Comparison of ENCODE assay signal across 7 cellular contexts in the genomic region with DNA sequence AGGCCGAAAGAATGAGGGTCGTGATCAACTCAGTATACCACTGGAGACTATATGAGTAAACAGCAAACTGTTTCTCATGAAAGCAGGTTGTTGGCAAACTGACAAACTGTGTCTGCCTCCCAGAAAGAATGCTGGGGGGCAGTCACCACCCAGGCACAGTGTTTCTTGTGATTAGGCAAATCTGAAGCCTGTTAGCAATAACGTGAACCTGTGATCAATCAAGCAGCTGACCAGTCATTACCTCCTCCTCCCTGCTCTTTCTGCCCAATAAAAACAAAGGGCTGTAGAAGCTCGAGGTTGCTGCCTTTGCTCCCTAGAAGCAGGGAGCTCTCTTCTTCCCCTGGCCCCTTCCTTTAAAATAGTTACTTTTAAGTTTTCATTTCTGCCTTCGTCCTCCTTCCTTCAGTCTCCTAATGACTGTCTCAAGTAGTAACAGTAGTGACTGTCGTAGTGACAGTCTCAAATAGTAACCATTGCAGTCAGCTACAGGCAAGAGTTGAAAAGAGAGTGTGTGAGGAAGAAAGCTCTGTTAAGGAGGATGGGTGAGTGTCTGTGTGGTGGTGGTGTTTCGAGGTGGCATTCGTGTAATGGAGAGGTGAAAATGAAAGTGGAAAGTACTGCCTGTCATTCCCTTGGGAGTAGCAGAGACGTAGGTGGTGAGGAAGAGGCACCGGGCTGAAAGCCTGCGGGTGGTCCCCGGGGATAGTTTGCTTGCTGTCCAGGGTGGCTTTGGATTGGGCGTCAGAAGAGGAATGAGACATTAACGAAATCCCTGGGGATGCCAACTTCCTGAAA. TPM values are rescaled to one million over a fixed set of nuclear protein-coding genes. Genes with fewer than 3 reads are reported as not detected.
DNase-seq lines count a peak whose midpoint lies in the region; ATAC-seq, FAIRE-seq and TF ChIP-seq lines count a peak whose summit lies in the region.

No MANE protein-coding gene starts in this region.

- intact Hi-C loops in adrenal gland (cut with DNase I): no loop called here

- H3K4me3 ChIP-seq in adrenal gland (peak overlapping the region in 2 of 4 donors; percentile 10 to 41), mucosa of stomach (ENCODE audit: low read length) (peak overlapping the region; percentile 17)

- H3K9me3 Mint-ChIP-seq in immature natural killer cell: no peaks in the 10 kb centered on the region

- H3K9ac ChIP-seq in mucosa of stomach (ENCODE audit: low read length): peak overlapping the region; percentile 66

- peak overlapping the region in 3 of 5 donors; percentile 19 to 55 (median 42) for H3K27ac ChIP-seq in adrenal gland

- H3K4me1 Mint-ChIP-seq in immature natural killer cell: peaks cover 17% of the 10 kb centered on the region in 2 donors

- peaks cover 0 to 2% (median 0%) of the 10 kb centered on the region in 3 donors for H3K27me3 Mint-ChIP-seq in immature natural killer cell (ENCODE audit: low read depth in 3 of 3)

- DNase-seq in GM19239 (ENCODE audit: insufficient read length, low spot score) (no peak), adrenal gland (peak in 3 of 7 donors; percentile 19 to 25 (median 25)), immature natural killer cell (no peak)
- DNase-seq in stimulated activated CD4-positive, alpha-beta T cell treated with anti-CD3 and anti-CD28 coated beads, Interleukin-15, amount 100 ng/mL, for 24 hours: no peak
- no peak for DNase-seq in stimulated activated CD4-positive, alpha-beta T cell treated with anti-CD3 and anti-CD28 coated beads, Interleukin-4, amount 100 ng/mL, for 1 hour

- H3K9me3 ChIP-seq in adrenal gland (replicated peaks in 1 of 3) (no peaks in the 10 kb centered on the region), mucosa of stomach (ENCODE audit: control insufficient read depth, low read length) (no peaks in the 10 kb centered on the region)

- no peak overlapping the region for H3K4me3 Mint-ChIP-seq in immature natural killer cell

- 39 to 56% (median 47%) methylated on average over 14 of the region's 14 CpGs for WGBS in adrenal gland, 4 donors

- H3K36me3 ChIP-seq in adrenal gland (replicated peaks in 1 of 2): no peaks in the 10 kb centered on the region
- H3K36me3 ChIP-seq in mucosa of stomach (ENCODE audit: control insufficient read depth, insufficient read depth, low read length): no peaks in the 10 kb centered on the region

- ATAC-seq in HG03064 (IDR thresholded peaks at IDR 0.05; ENCODE audit: low read depth, unreplicated experiment): peak; percentile 49

- no peak for TF ChIP-seq CTCF in adrenal gland (IDR thresholded peaks at IDR 0.05)

- TF ChIP-seq POLR2A in adrenal gland (IDR thresholded peaks at IDR 0.05): peak in 1 of 2 donors; percentile 36

- H3K27me3 ChIP-seq in adrenal gland: no peaks in the 10 kb centered on the region
- no peaks in the 10 kb centered on the region for H3K27me3 ChIP-seq in mucosa of stomach (ENCODE audit: control insufficient read depth, insufficient read depth, low read length)

- no peak overlapping the region for H3K27ac Mint-ChIP-seq in immature natural killer cell

- FAIRE-seq in GM19239 (lab: Jason Lieb, UNC): peak; percentile 90

- no peaks in the 10 kb centered on the region for H3K36me3 Mint-ChIP-seq in immature natural killer cell

- peaks cover 0 to 4% of the 10 kb centered on the region in 2 donors for H3K4me1 ChIP-seq in adrenal gland (replicated peaks in 1 of 2)
- no peaks in the 10 kb centered on the region for H3K4me1 ChIP-seq in mucosa of stomach (ENCODE audit: control insufficient read depth, insufficient read depth, low read length)

RNA-seq across cellular contexts. Expression of a gene that starts 14.5 kb away (rescaled TPM):
- 10 to 100 TPM in 6 of 8 donors, 1 to 10 TPM in 2; 5.9 to 26.7 (median 17.2) TPM for total RNA-seq in adrenal gland
- polyA plus RNA-seq in adrenal gland (1 to 10 TPM; 3.5 to 4.7 (median 3.7) TPM), immature natural killer cell (1 to 10 TPM in 1 of 3 donors, under 1 TPM in 1, not detected in 1; 0.38 to 1.4 TPM)
